26 cellular contexts compared by ENCODE assay signal in genomic region chr2:150778828-150779227, GRCh38.
DNase-seq lines count a peak whose midpoint lies in the region; ATAC-seq and FAIRE-seq lines count a peak whose summit lies in the region.
"Had no signal": no experiment of that assay in that cellular context is flagged by ENCODE, and none has a peak within 500 bp of the region (broad histone marks: within the 10 kb centered on the region; RNA-seq: fewer than 3 reads in every experiment).

No MANE protein-coding gene starts in this region.

- no peak overlapping the region for H2BK5ac ChIP-seq in neuronal stem cell (ENCODE audit: low read length)

- H2AK5ac ChIP-seq in neuronal stem cell (ENCODE audit: low read depth, low read length): no peak overlapping the region

- ATAC-seq in HG02763 (IDR thresholded peaks at IDR 0.05; ENCODE audit: unreplicated experiment): no peak
- ATAC-seq: T-helper 17 cell had no signal

- DNase-seq in EL (peak; percentile 10), amniotic epithelial cell (ENCODE audit: low read depth) (peak; percentile 69), glomerular endothelial cell (ENCODE audit: extremely low read depth, low read depth, low spot score) (peak; percentile 12), neuronal stem cell (ENCODE audit: low spot score) (no peak), SK-N-DZ (ENCODE audit: low spot score) (no peak), frontal cortex (ENCODE audit: low spot score in 2 of 2) (no peak), UCSD-AML1 (lab: John Stamatoyannopoulos, UW; ENCODE audit: unreplicated experiment) (no peak)
- DNase-seq: activated B cell treated with CpG ODN at 0.5 μM for 24 hours; activated CD4-positive, alpha-beta memory T cell treated with anti-CD3 and anti-CD28 coated beads for 36 hours; activated gamma-delta T cell; dorsolateral prefrontal cortex; erythroblast; GF-D8; MM.1S; NCI-H1417 treated with DMSO at 0.1 percent for 48 hours; NCI-H446 treated with DMSO at 0.1 percent for 48 hours; Peyer's patch; stimulated activated CD4-positive, alpha-beta T cell treated with anti-CD3 and anti-CD28 coated beads, Interleukin-4, amount 100 ng/mL, for 1 hour; stimulated activated naive CD4-positive, alpha-beta T cell; T-helper 17 cell had no signal

- no peak overlapping the region for H4K8ac ChIP-seq in neuronal stem cell (ENCODE audit: low read depth, low read length)

- H2BK12ac ChIP-seq in neuronal stem cell (ENCODE audit: low read length): no peak overlapping the region

- H3K9ac ChIP-seq in neuronal stem cell (ENCODE audit: low read depth, low read length, poor library complexity): no peak overlapping the region

- no peak overlapping the region for H3K4ac ChIP-seq in neuronal stem cell (ENCODE audit: low read length)

- no peak overlapping the region for H3K14ac ChIP-seq in neuronal stem cell (ENCODE audit: low read length)

- no peak overlapping the region for H3K27ac ChIP-seq in neuronal stem cell (replicated peaks; ENCODE audit: low read length)
- H3K27ac ChIP-seq: C4-2B, cardiac muscle cell, dorsolateral prefrontal cortex, Peyer's patch, prostate gland, SJSA1 had no signal

- H2BK15ac ChIP-seq in neuronal stem cell (ENCODE audit: low read length): no peak overlapping the region

- H3K36me3 ChIP-seq in neuronal stem cell (replicated peaks in 1 of 2; ENCODE audit: control insufficient read depth in 2 of 2, insufficient read depth in 2 of 2, low read length in 2 of 2): no peaks in the 10 kb centered on the region
- H3K36me3 ChIP-seq: cardiac muscle cell, HAP-1, Peyer's patch, prostate gland, SJSA1 had no signal

- no peak overlapping the region for H3K18ac ChIP-seq in neuronal stem cell (ENCODE audit: low read length)

- no peaks in the 10 kb centered on the region for H3K9me3 ChIP-seq in neuronal stem cell (replicated peaks in 1 of 2; ENCODE audit: control insufficient read depth in 2 of 2, insufficient read depth in 1 of 2, low read depth in 1 of 2, low read length in 2 of 2)
- H3K9me3 ChIP-seq: HAP-1, Peyer's patch, prostate gland, SJSA1 had no signal

- H3K4me1 ChIP-seq in neuronal stem cell (ENCODE audit: control insufficient read depth in 2 of 2, insufficient read depth in 1 of 2, low read depth in 1 of 2, low read length in 2 of 2): peaks cover 2 to 8% of the 10 kb centered on the region in 2 donors
- H3K4me1 ChIP-seq: HAP-1, Peyer's patch, prostate gland, SJSA1 had no signal

- H4K91ac ChIP-seq in neuronal stem cell (ENCODE audit: low read depth, low read length, poor library complexity): no peak overlapping the region

- H3K79me1 ChIP-seq in neuronal stem cell (ENCODE audit: low read depth, low read length): no peaks in the 10 kb centered on the region

- no peaks in the 10 kb centered on the region for H3K27me3 ChIP-seq in neuronal stem cell (ENCODE audit: control insufficient read depth in 3 of 3, insufficient read depth in 3 of 3, low read depth in 1 of 3, low read length in 3 of 3)
- H3K27me3 ChIP-seq: cardiac muscle cell, dorsolateral prefrontal cortex, Peyer's patch, SJSA1 had no signal

- no peak overlapping the region for H3K4me3 ChIP-seq in neuronal stem cell (ENCODE audit: low read length in 2 of 2)
- H3K4me3 ChIP-seq: cardiac muscle cell, dorsolateral prefrontal cortex, HAP-1, Peyer's patch, prostate gland, SJSA1 had no signal

- peak overlapping the region; percentile 12 for H2AFZ ChIP-seq in neuronal stem cell (ENCODE audit: low read length)

- WGBS in neuronal stem cell (ENCODE audit: extremely low coverage in 2 of 2, insufficient read length in 2 of 2, insufficient replicate concordance in 1 of 2), 2 donors: no CpG with 5 or more reads among the region's 1 CpG

- H3K23ac ChIP-seq in neuronal stem cell (ENCODE audit: low read depth, low read length, poor library complexity): no peak overlapping the region

- H3K4me2 ChIP-seq in neuronal stem cell (ENCODE audit: insufficient read depth, low read length, poor library complexity, severe bottlenecking): no peak overlapping the region

- H2BK120ac ChIP-seq in neuronal stem cell (ENCODE audit: low read depth, low read length): no peak overlapping the region

- no peak for FAIRE-seq in frontal cortex (lab: Jason Lieb, UNC)

Comparison
In these comparisons a context has a peak if more than half of its experiments do, and no peak if none do; other contexts are left out.
1. DNase-seq: peak in EL (single experiment), amniotic epithelial cell (single experiment) and glomerular endothelial cell (single experiment); none in neuronal stem cell (single experiment), SK-N-DZ (single experiment), frontal cortex (0 of 2) and UCSD-AML1 (single experiment).